ENCODE assay signal across 11 cellular contexts in the genomic region with DNA sequence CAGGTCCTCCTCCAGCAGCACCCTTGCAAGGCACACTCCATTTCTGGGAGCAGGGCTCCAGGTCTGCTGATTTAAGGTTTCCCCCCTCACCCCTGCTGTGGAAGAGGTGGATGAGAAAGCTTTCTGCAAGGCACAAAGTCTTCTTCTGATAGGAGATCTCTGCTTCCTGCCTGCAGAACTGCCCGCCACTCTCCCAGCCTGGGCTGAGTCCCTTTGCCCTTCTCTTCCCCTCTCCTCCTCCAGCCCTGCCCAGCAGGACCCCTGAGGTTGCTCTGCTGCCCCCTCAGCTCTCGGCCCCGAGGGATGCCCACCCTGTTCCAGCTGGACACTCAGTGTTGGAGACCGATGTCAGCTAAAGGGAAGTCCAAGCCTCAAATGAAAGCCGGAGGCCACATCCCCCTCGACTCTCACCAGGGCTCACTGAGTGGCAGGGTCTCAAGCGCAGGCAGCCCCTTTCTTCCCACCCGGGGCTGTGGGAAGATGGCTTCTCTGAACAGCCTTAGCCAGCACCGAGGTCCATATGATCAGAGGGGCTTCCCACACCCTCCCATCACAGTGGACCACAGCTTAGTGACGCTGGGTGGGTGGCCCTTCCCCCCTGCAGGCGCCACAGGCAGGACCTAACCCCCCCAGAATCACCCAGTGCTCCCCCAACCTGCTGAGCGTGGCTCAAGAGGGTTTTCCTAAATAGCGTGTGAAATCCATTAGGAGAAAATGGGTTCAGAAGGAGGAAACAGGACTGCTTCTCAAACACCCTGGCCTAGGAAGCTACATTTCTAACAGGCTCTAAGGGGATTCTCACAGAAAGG. TPM values are rescaled to one million over a fixed set of nuclear protein-coding genes. Genes with fewer than 3 reads are reported as not detected.
DNase-seq lines count a peak whose midpoint lies in the region; ATAC-seq, FAIRE-seq and TF ChIP-seq lines count a peak whose summit lies in the region.
"Had no signal": no experiment of that assay in that cellular context is flagged by ENCODE, and none has a peak within 500 bp of the region (broad histone marks: within the 10 kb centered on the region; RNA-seq: fewer than 3 reads in every experiment).

No MANE protein-coding gene starts in this region.

- no peaks in the 10 kb centered on the region for H3K9me3 Mint-ChIP-seq in CD4-positive, alpha-beta T cell

- no peak for DNase-seq in CD4-positive, alpha-beta T cell
- no peak for DNase-seq in T-helper 17 cell
- no peak for DNase-seq in H1 (ENCODE audit: low read depth in 1 of 2, low spot score in 2 of 2)
- no peak for DNase-seq in right atrium auricular region (ENCODE audit: low spot score)
- no peak for DNase-seq in superior temporal gyrus (ENCODE audit: extremely low spot score)
- DNase-seq: amniotic stem cell, gastrocnemius medialis had no signal

- H3K27me3 Mint-ChIP-seq in CD4-positive, alpha-beta T cell, result no peaks in the 10 kb centered on the region
- H3K27me3 Mint-ChIP-seq in T-helper 17 cell, result no peaks in the 10 kb centered on the region

- no peak for TF ChIP-seq EP300 in H1 (IDR thresholded peaks at IDR 0.05; ENCODE audit: borderline replicate concordance in 1 of 2, low read depth in 2 of 2, low read length in 2 of 2)

- peaks cover 68% of the 10 kb centered on the region for H3K36me3 Mint-ChIP-seq in CD4-positive, alpha-beta T cell (ENCODE audit: low read depth)
- H3K36me3 Mint-ChIP-seq in T-helper 17 cell (ENCODE audit: low read depth), result peaks cover 6% of the 10 kb centered on the region

- H2BK5ac ChIP-seq in H1 (ENCODE audit: low read depth, low read length), result no peak overlapping the region

- POLR2A ChIA-PET in CD4-positive, alpha-beta T cell (lab: Charles Lee), result interaction anchor here (0.8 to 5.9 kb wide), 4 partner anchors 11 to 74 kb away, joined by 3 to 127 read pairs (median 25); no protein-coding TSS in a partner anchor
- POLR2A ChIA-PET in H1 (lab: Charles Lee; ENCODE audit: partially characterized antibody), result no interaction called here

- no peak overlapping the region for H4K91ac ChIP-seq in H1 (replicated peaks; ENCODE audit: insufficient read length, low read length)

- H3K27ac Mint-ChIP-seq in CD4-positive, alpha-beta T cell, result peak overlapping the region; percentile 93
- H3K27ac Mint-ChIP-seq in T-helper 17 cell, result peak overlapping the region; percentile 97

- no peaks in the 10 kb centered on the region for H3K79me1 ChIP-seq in H1 (ENCODE audit: low read depth, low read length)

- H3K27me3 ChIP-seq in CD4-positive, alpha-beta T cell (ENCODE audit: control insufficient read depth, insufficient read depth, low read length), result no peaks in the 10 kb centered on the region
- H3K27me3 ChIP-seq in H1 (replicated peaks in 1 of 4; ENCODE audit: control insufficient read depth in 3 of 4, extremely low read depth in 1 of 4, insufficient read depth in 3 of 4, low read length in 3 of 4) (peaks cover 5 to 30% (median 27%) of the 10 kb centered on the region in 4 experiments), rectal smooth muscle tissue (ENCODE audit: control insufficient read depth, insufficient read depth, low read length) (no peaks in the 10 kb centered on the region), right atrium auricular region (no peaks in the 10 kb centered on the region)

- H2BK20ac ChIP-seq in H1 (ENCODE audit: low read length), result peak overlapping the region; percentile 21

- CTCF ChIA-PET in CD4-positive, alpha-beta T cell (lab: Charles Lee), result interaction anchor here (1.2 to 3.2 kb wide), 2 partner anchors 10 to 75 kb away, joined by 4 to 8 read pairs; no protein-coding TSS in a partner anchor
- CTCF ChIA-PET in H1 (lab: Charles Lee; ENCODE audit: partially characterized antibody), result interaction anchor here (1.2 kb wide), 1 partner anchor 75 kb away, joined by 4 read pairs; no protein-coding TSS in a partner anchor

- no peaks in the 10 kb centered on the region for H3K79me2 ChIP-seq in H1 (ENCODE audit: control insufficient read depth in 1 of 2, insufficient read depth in 2 of 2, low read length in 2 of 2)

- no peak overlapping the region for H4K8ac ChIP-seq in H1 (ENCODE audit: extremely low read depth, insufficient read depth, low read length)

- no peaks in the 10 kb centered on the region for H4K20me1 ChIP-seq in H1 (replicated peaks in 1 of 2; ENCODE audit: control insufficient read depth in 1 of 2, insufficient read depth in 2 of 2, low read length in 2 of 2)

- peaks cover 0 to 13% (median 8%) of the 10 kb centered on the region in 4 experiments; a peak in 6 of 7 replicates for H3K4me1 ChIP-seq in H1 (replicated peaks in 1 of 4; ENCODE audit: control insufficient read depth in 3 of 4, insufficient read depth in 4 of 4, low read length in 3 of 4)
- peaks cover 29% of the 10 kb centered on the region for H3K4me1 ChIP-seq in rectal smooth muscle tissue (ENCODE audit: control insufficient read depth, insufficient read depth, low read length)
- H3K4me1 ChIP-seq in right atrium auricular region, result peaks cover 0 to 24% of the 10 kb centered on the region in 2 donors

- H3K27ac ChIP-seq in CD4-positive, alpha-beta T cell (ENCODE audit: low read depth, low read length), result peak overlapping the region; percentile 86
- H3K27ac ChIP-seq in H1 (ENCODE audit: low read depth, low read length) (no peak overlapping the region), rectal smooth muscle tissue (ENCODE audit: low read depth, low read length) (peak overlapping the region; percentile 89), right atrium auricular region (no peak overlapping the region)
- H3K27ac ChIP-seq: gastrocnemius medialis had no signal

- intact Hi-C loops in CD4-positive, alpha-beta T cell (cut with DNase I, micrococcal nuclease), result loop anchor here (5.0 to 10.0 kb wide), 2 partner anchors 76 to 223 kb away; no protein-coding TSS in a partner anchor

- no peak overlapping the region for H2AFZ ChIP-seq in H1 (ENCODE audit: low read length)

- H3K4me3 ChIP-seq in H1 (ENCODE audit: extremely low read depth in 1 of 4, insufficient read depth in 2 of 4, low read depth in 3 of 4, low read length in 4 of 4), result no peak overlapping the region
- H3K4me3 ChIP-seq in rectal smooth muscle tissue (ENCODE audit: low read length), result peak overlapping the region; percentile 85
- H3K4me3 ChIP-seq in right atrium auricular region, result no peak overlapping the region
- H3K4me3 ChIP-seq: gastrocnemius medialis had no signal

- H3K36me3 ChIP-seq in H1 (ENCODE audit: control insufficient read depth in 2 of 4, insufficient read depth in 4 of 4, low read length in 3 of 4) (no peaks in the 10 kb centered on the region), rectal smooth muscle tissue (ENCODE audit: control insufficient read depth, insufficient read depth, low read length) (no peaks in the 10 kb centered on the region), right atrium auricular region (no peaks in the 10 kb centered on the region)
- H3K36me3 ChIP-seq: gastrocnemius medialis had no signal

- no peak overlapping the region for H3K56ac ChIP-seq in H1 (replicated peaks; ENCODE audit: insufficient read length, low read depth, low read length)

- no peak for TF ChIP-seq POLR2A in H1 (IDR thresholded peaks at IDR 0.05; ENCODE audit: control extremely low read depth in 1 of 2, low read depth in 2 of 2, low read length in 2 of 2)

- H3K23ac ChIP-seq in H1 (ENCODE audit: insufficient read length), result no peak overlapping the region

- H2BK120ac ChIP-seq in H1 (replicated peaks; ENCODE audit: low read depth, low read length), result no peak overlapping the region

- no peak overlapping the region; the same call in 1 of the 2 replicates for H3K18ac ChIP-seq in H1 (ENCODE audit: extremely low read depth, low read length)

- H2BK15ac ChIP-seq in H1 (ENCODE audit: low read length), result no peak overlapping the region

- H2BK12ac ChIP-seq in H1 (ENCODE audit: low read depth, low read length), result peak overlapping the region; percentile 23; the same call in 1 of the 2 replicates

- H3K4me1 Mint-ChIP-seq in CD4-positive, alpha-beta T cell (ENCODE audit: low read depth), result peaks cover 81% of the 10 kb centered on the region
- peaks cover 45% of the 10 kb centered on the region for H3K4me1 Mint-ChIP-seq in T-helper 17 cell

- ATAC-seq in CD4-positive, alpha-beta T cell (ENCODE audit: poor library complexity), result no peak
- peak; percentile 1 for ATAC-seq in T-helper 17 cell
- ATAC-seq in GM19351 (IDR thresholded peaks at IDR 0.05; ENCODE audit: unreplicated experiment), result no peak
- ATAC-seq: gastrocnemius medialis had no signal

- H2AK5ac ChIP-seq in H1 (ENCODE audit: low read depth, low read length), result no peak overlapping the region

- no peak for TF ChIP-seq RAD21 in H1 (IDR thresholded peaks at IDR 0.05 in 1 of 2, conservative IDR thresholded peaks at IDR 0.05 in 1 of 2; ENCODE audit: low read depth in 2 of 2, low read length in 2 of 2)

- H3K4me3 Mint-ChIP-seq in CD4-positive, alpha-beta T cell, result peak overlapping the region; percentile 96
- H3K4me3 Mint-ChIP-seq in T-helper 17 cell, result peak overlapping the region; percentile 95

- H3K9me3 ChIP-seq in CD4-positive, alpha-beta T cell (ENCODE audit: control insufficient read depth, low read length), result no peaks in the 10 kb centered on the region
- H3K9me3 ChIP-seq in T-helper 17 cell (ENCODE audit: control insufficient read depth, low read length, poor library complexity, severe bottlenecking), result no peaks in the 10 kb centered on the region
- no peaks in the 10 kb centered on the region for H3K9me3 ChIP-seq in H1 (ENCODE audit: insufficient read depth in 2 of 2, low read depth in 1 of 2, low read length in 1 of 2)
- no peaks in the 10 kb centered on the region for H3K9me3 ChIP-seq in right atrium auricular region
- H3K9me3 ChIP-seq: gastrocnemius medialis had no signal

- FAIRE-seq in H1 (lab: Jason Lieb, UNC), result no peak
- FAIRE-seq: D721Med, islet of Langerhans had no signal

- H4K5ac ChIP-seq in H1 (ENCODE audit: insufficient read length, low read depth, low read length), result no peak overlapping the region

- TF ChIP-seq CTCF in CD4-positive, alpha-beta T cell (IDR thresholded peaks at IDR 0.05), result no peak
- TF ChIP-seq CTCF in H1 (IDR thresholded peaks at IDR 0.05; ENCODE audit: control extremely low read depth in 1 of 3, insufficient read depth in 1 of 3, low read depth in 1 of 3, low read length in 3 of 3) (no peak), right atrium auricular region (IDR thresholded peaks at IDR 0.05) (no peak)

- peaks cover 12% of the 10 kb centered on the region; the same call in 1 of the 2 replicates for H3K23me2 ChIP-seq in H1 (ENCODE audit: low read depth, low read length)

- WGBS in H1 (ENCODE audit: extremely low coverage in 1 of 2, insufficient coverage in 1 of 2, insufficient read length in 1 of 2, insufficient replicate concordance in 2 of 2, low coverage in 1 of 2, low lambda C conversion rate in 2 of 2, missing lambda C conversion rate in 1 of 2), 2 experiments, result 88% methylated on average over 12 of the region's 13 CpGs; no CpG with 5 or more reads in 1 of the 2 experiments

- no peak overlapping the region for H3K14ac ChIP-seq in H1 (ENCODE audit: insufficient read length)

- no peak overlapping the region for H3K4me2 ChIP-seq in H1 (ENCODE audit: insufficient read depth in 1 of 2, low read depth in 2 of 2, low read length in 2 of 2)

- H3K4ac ChIP-seq in H1 (replicated peaks; ENCODE audit: insufficient read length, low read depth, low read length), result no peak overlapping the region

- H3K9ac ChIP-seq in H1 (replicated peaks in 1 of 4; ENCODE audit: extremely low read depth in 1 of 4, low read depth in 3 of 4, low read length in 3 of 4) (no peak overlapping the region), rectal smooth muscle tissue (ENCODE audit: low read length) (no peak overlapping the region)

RNA-seq across cellular contexts. Expression of gene ATP10A, which starts 4.0 kb away (rescaled TPM):
- 10 to 100 TPM; 30.0 to 30.4 TPM for total RNA-seq in CD4-positive, alpha-beta T cell
- total RNA-seq in T-helper 17 cell, result 10 to 100 TPM; 28.6 to 36.8 TPM
- 2.8 and 3.4 TPM in 2 replicates for total RNA-seq in H1 (2021; fragmentation: NEBNext Ultra II Directional; extraction: Animal tissue kit (Norgen Biotek cat#: 25700))
- polyA plus RNA-seq in H1 (2011; rRNA removed), result 1.4 and 2.0 TPM in 2 replicates
- polyA plus RNA-seq in H1 (2011; cell fraction: cytosol; rRNA removed), result 1.5 TPM
- polyA plus RNA-seq in H1 (2011; cell fraction: nucleus; rRNA removed), result 2.8 TPM
- 2.0 to 2.7 TPM (median 2.5 TPM) in 4 replicates for polyA plus RNA-seq in H1 (2012, experiment 1 of 2)
- polyA plus RNA-seq in H1 (2012, experiment 2 of 2), result 1.3 TPM
- 1.7 TPM for polyA plus RNA-seq in H1 (2013, experiment 1 of 2)
- polyA plus RNA-seq in H1 (2013, experiment 2 of 2), result 1.8 TPM
- polyA minus RNA-seq in H1 (2011; rRNA and poly(A)+ RNA removed), result 4.0 and 4.1 TPM in 2 replicates
- polyA minus RNA-seq in H1 (2011; cell fraction: cytosol; rRNA and poly(A)+ RNA removed), result 2.3 TPM
- 3.2 TPM for polyA minus RNA-seq in H1 (2011; cell fraction: nucleus; rRNA and poly(A)+ RNA removed)
- total RNA-seq in right atrium auricular region, result 1 to 10 TPM; 3.2 to 6.0 TPM

Comparison
In these comparisons a context has a peak if more than half of its experiments do, and no peak if none do; other contexts are left out.
1. H3K27ac ChIP-seq: peak in CD4-positive, alpha-beta T cell (single experiment) and rectal smooth muscle tissue (single experiment); none in H1 (single experiment) and right atrium auricular region (0 of 2).